ENCODE assay signal across 21 cellular contexts in the genomic region with DNA sequence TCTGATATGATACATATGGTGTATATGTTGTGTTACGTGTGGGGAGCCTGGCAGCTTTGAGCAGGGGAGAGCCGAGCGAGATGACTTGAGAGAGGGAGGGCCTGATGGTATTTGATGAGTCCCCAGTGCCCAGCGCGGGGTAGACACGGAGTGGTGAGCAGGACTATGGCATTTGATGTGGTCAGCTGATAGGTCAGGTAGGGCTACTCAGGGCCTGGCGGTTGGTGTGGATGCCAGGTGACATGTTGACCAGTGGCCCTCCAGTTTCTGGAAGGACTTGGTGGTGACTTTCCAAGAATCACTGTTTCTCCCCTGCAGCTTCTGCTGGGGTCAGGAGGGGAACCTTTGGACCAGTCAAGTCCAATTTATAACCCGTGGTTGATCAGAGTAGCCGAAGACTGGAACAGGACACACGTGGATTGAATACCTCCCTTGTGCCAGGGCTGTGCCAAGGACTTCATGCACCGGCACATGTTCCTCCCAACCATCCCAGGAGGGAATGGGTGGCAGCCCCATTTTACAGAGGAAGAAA.
A peak's percentile ranks its signal among the peaks of the same experiment; 100 is the strongest.
DNase-seq lines count a peak whose midpoint lies in the region; ATAC-seq, FAIRE-seq and TF ChIP-seq lines count a peak whose summit lies in the region.
"Had no signal": no experiment of that assay in that cellular context is flagged by ENCODE, and none has a peak within 500 bp of the region (broad histone marks: within the 10 kb centered on the region; RNA-seq: fewer than 3 reads in every experiment).

No MANE protein-coding gene starts in this region.

- no peak overlapping the region for H3K23ac ChIP-seq in H1 (ENCODE audit: insufficient read length)

- H3K27me3 Mint-ChIP-seq in natural killer cell treated with Interleukin-12 subunit alpha and Interleukin-12 subunit beta and Interleukin-15 and Interleukin-18, amount 100 ng/mL, for 72 hours = no peaks in the 10 kb centered on the region
- H3K27me3 Mint-ChIP-seq in natural killer cell (ENCODE audit: low read depth in 2 of 2) = peaks cover 0 to 3% of the 10 kb centered on the region in 2 donors
- peaks cover 10% of the 10 kb centered on the region for H3K27me3 Mint-ChIP-seq in neural progenitor cell (ENCODE audit: insufficient read depth, low read depth)
- H3K27me3 Mint-ChIP-seq: CD4-positive, alpha-beta memory T cell had no signal

- peaks cover 9% of the 10 kb centered on the region for H3K23me2 ChIP-seq in H1 (ENCODE audit: low read depth, low read length)

- H4K5ac ChIP-seq in H1 (ENCODE audit: insufficient read length, low read depth, low read length) = no peak overlapping the region

- H3K27ac ChIP-seq in H1 (ENCODE audit: low read depth, low read length) = no peak overlapping the region
- H3K27ac ChIP-seq in neural progenitor cell = no peak overlapping the region
- no peak overlapping the region for H3K27ac ChIP-seq in upper lobe of right lung

- TF ChIP-seq EP300 in H1 (IDR thresholded peaks at IDR 0.05; ENCODE audit: borderline replicate concordance in 1 of 2, low read depth in 2 of 2, low read length in 2 of 2) = no peak

- DNase-seq in natural killer cell treated with Interleukin-12 subunit alpha and Interleukin-12 subunit beta and Interleukin-15 and Interleukin-18, amount 100 ng/mL, for 72 hours (ENCODE audit: low spot score) = peak; percentile 5
- DNase-seq in natural killer cell = no peak
- no peak for DNase-seq in H1 (ENCODE audit: low read depth in 1 of 2, low spot score in 2 of 2)
- DNase-seq in neural progenitor cell (ENCODE audit: low spot score) = no peak
- DNase-seq in upper lobe of right lung = peak; percentile 36
- no peak for DNase-seq in NCI-H1694 treated with DMSO at 0.1 percent for 48 hours (lab: John Stamatoyannopoulos, UW)
- DNase-seq in left lobe of liver (ENCODE audit: low spot score) = no peak
- no peak for DNase-seq in dermis blood vessel endothelial cell
- DNase-seq: Caco-2; CD4-positive, alpha-beta memory T cell; DMS 273 treated with DMSO at 0.1 percent for 48 hours; DMS79 treated with DMSO at 0.1 percent for 48 hours; Karpas-422; MV-4-11; NCI-H1694; NCI-H2081 treated with DMSO at 0.1 percent for 48 hours; NCI-H2171 treated with DMSO at 0.1 percent for 48 hours; NCI-H446 treated with DMSO at 0.1 percent for 48 hours; NCI-H526 treated with DMSO at 0.1 percent for 48 hours; Right ventricle myocardium superior had no signal

- H3K27ac Mint-ChIP-seq in natural killer cell treated with Interleukin-12 subunit alpha and Interleukin-12 subunit beta and Interleukin-15 and Interleukin-18, amount 100 ng/mL, for 72 hours = peak overlapping the region in 1 of 2 donors; percentile 3
- H3K27ac Mint-ChIP-seq in natural killer cell (no peak overlapping the region), neural progenitor cell (peak overlapping the region; percentile 31)

- 79% methylated on average over 11 of the region's 11 CpGs; no CpG with 5 or more reads in 1 of the 2 experiments for WGBS in H1 (ENCODE audit: extremely low coverage in 1 of 2, insufficient coverage in 1 of 2, insufficient read length in 1 of 2, insufficient replicate concordance in 2 of 2, low coverage in 1 of 2, low lambda C conversion rate in 2 of 2, missing lambda C conversion rate in 1 of 2), 2 experiments

- peak overlapping the region; percentile 61 for H4K91ac ChIP-seq in H1 (replicated peaks; ENCODE audit: insufficient read length, low read length)

- TF ChIP-seq POLR2A in H1 (IDR thresholded peaks at IDR 0.05; ENCODE audit: control extremely low read depth in 1 of 2, low read depth in 2 of 2, low read length in 2 of 2) = no peak

- peaks cover 0 to 1% of the 10 kb centered on the region in 2 donors for H3K4me1 Mint-ChIP-seq in natural killer cell treated with Interleukin-12 subunit alpha and Interleukin-12 subunit beta and Interleukin-15 and Interleukin-18, amount 100 ng/mL, for 72 hours (ENCODE audit: low read depth in 2 of 2)
- no peaks in the 10 kb centered on the region for H3K4me1 Mint-ChIP-seq in natural killer cell
- H3K4me1 Mint-ChIP-seq in neural progenitor cell = peaks cover 43% of the 10 kb centered on the region

- H3K9ac ChIP-seq in H1 (replicated peaks in 1 of 4; ENCODE audit: extremely low read depth in 1 of 4, low read depth in 3 of 4, low read length in 3 of 4) (no peak overlapping the region; a peak in 1 of 7 replicates), neural progenitor cell (no peak overlapping the region)

- H4K8ac ChIP-seq in H1 (ENCODE audit: extremely low read depth, insufficient read depth, low read length) = 0 out of 2 replicates have a peak overlapping the region, but pooled peaks have one; percentile 9

- no peak overlapping the region for H2BK20ac ChIP-seq in H1 (ENCODE audit: low read length)

- 0 out of 2 replicates have a peak overlapping the region, but pooled peaks have one; percentile 57 for H2AK5ac ChIP-seq in H1 (ENCODE audit: low read depth, low read length)

- H2BK15ac ChIP-seq in H1 (ENCODE audit: low read length) = 0 out of 2 replicates have a peak overlapping the region, but pooled peaks have one; percentile 46

- no peak for FAIRE-seq in H1 (lab: Jason Lieb, UNC)
- FAIRE-seq: H54 had no signal

- H2BK120ac ChIP-seq in H1 (replicated peaks; ENCODE audit: low read depth, low read length) = no peak overlapping the region

- intact Hi-C loops in natural killer cell (cut with micrococcal nuclease) = no loop called here
- intact Hi-C loops in upper lobe of right lung (cut with DNase I) = no loop called here

- no peak overlapping the region for H3K4ac ChIP-seq in H1 (replicated peaks; ENCODE audit: insufficient read length, low read depth, low read length)

- POLR2A ChIA-PET in H1 (lab: Charles Lee; ENCODE audit: partially characterized antibody) = interaction anchor here (1.4 to 4.6 kb wide), 3 partner anchors 9 to 43 kb away, joined by 4 to 40 read pairs (median 9); no protein-coding TSS in a partner anchor

- CTCF ChIA-PET in H1 (lab: Charles Lee; ENCODE audit: partially characterized antibody) = interaction anchor here (0.9 to 7.3 kb wide), 8 partner anchors 10 to 44 kb away, joined by 3 to 71 read pairs (median 6); no protein-coding TSS in a partner anchor

- no peaks in the 10 kb centered on the region for H3K79me1 ChIP-seq in H1 (ENCODE audit: low read depth, low read length)

- H3K18ac ChIP-seq in H1 (ENCODE audit: extremely low read depth, low read length) = no peak overlapping the region

- peak overlapping the region; percentile 27; the same call in 1 of the 2 replicates for H2BK12ac ChIP-seq in H1 (ENCODE audit: low read depth, low read length)

- no peak for ATAC-seq in natural killer cell treated with Interleukin-12 subunit alpha and Interleukin-12 subunit beta and Interleukin-15 and Interleukin-18, amount 100 ng/mL, for 72 hours
- ATAC-seq in natural killer cell = no peak
- ATAC-seq in upper lobe of right lung = no peak
- no peak for ATAC-seq in left lobe of liver

- H3K9me3 Mint-ChIP-seq in natural killer cell treated with Interleukin-12 subunit alpha and Interleukin-12 subunit beta and Interleukin-15 and Interleukin-18, amount 100 ng/mL, for 72 hours = no peaks in the 10 kb centered on the region
- H3K9me3 Mint-ChIP-seq in natural killer cell (no peaks in the 10 kb centered on the region), neural progenitor cell (no peaks in the 10 kb centered on the region)
- H3K9me3 Mint-ChIP-seq: CD4-positive, alpha-beta memory T cell had no signal

- H3K4me1 ChIP-seq in H1 (replicated peaks in 1 of 4; ENCODE audit: control insufficient read depth in 3 of 4, insufficient read depth in 4 of 4, low read length in 3 of 4) (peaks cover 10 to 20% (median 13%) of the 10 kb centered on the region in 4 experiments), neural progenitor cell (peaks cover 17% of the 10 kb centered on the region), upper lobe of right lung (peaks cover 43% of the 10 kb centered on the region)
- H3K4me1 ChIP-seq: Caco-2 had no signal

- no peak overlapping the region for H3K4me3 ChIP-seq in H1 (ENCODE audit: extremely low read depth in 1 of 4, insufficient read depth in 2 of 4, low read depth in 3 of 4, low read length in 4 of 4)
- H3K4me3 ChIP-seq in neural progenitor cell = no peak overlapping the region
- H3K4me3 ChIP-seq in upper lobe of right lung = no peak overlapping the region

- H3K4me3 Mint-ChIP-seq in natural killer cell treated with Interleukin-12 subunit alpha and Interleukin-12 subunit beta and Interleukin-15 and Interleukin-18, amount 100 ng/mL, for 72 hours = no peak overlapping the region
- H3K4me3 Mint-ChIP-seq in natural killer cell (no peak overlapping the region), neural progenitor cell (no peak overlapping the region)
- H3K4me3 Mint-ChIP-seq: CD4-positive, alpha-beta memory T cell had no signal

- H3K27me3 ChIP-seq in H1 (replicated peaks in 1 of 4; ENCODE audit: control insufficient read depth in 3 of 4, extremely low read depth in 1 of 4, insufficient read depth in 3 of 4, low read length in 3 of 4) = no peaks in the 10 kb centered on the region
- H3K27me3 ChIP-seq in neural progenitor cell = no peaks in the 10 kb centered on the region
- no peaks in the 10 kb centered on the region for H3K27me3 ChIP-seq in upper lobe of right lung

- H3K14ac ChIP-seq in H1 (ENCODE audit: insufficient read length) = no peak overlapping the region

- no peak overlapping the region for H3K56ac ChIP-seq in H1 (replicated peaks; ENCODE audit: insufficient read length, low read depth, low read length)

- H3K4me2 ChIP-seq in H1 (ENCODE audit: insufficient read depth in 1 of 2, low read depth in 2 of 2, low read length in 2 of 2) (no peak overlapping the region), neural progenitor cell (no peak overlapping the region)

- no peaks in the 10 kb centered on the region for H3F3A ChIP-seq in neural progenitor cell (ENCODE audit: low read depth)

- TF ChIP-seq CTCF in natural killer cell (IDR thresholded peaks at IDR 0.05) = no peak
- no peak for TF ChIP-seq CTCF in H1 (IDR thresholded peaks at IDR 0.05; ENCODE audit: control extremely low read depth in 1 of 3, insufficient read depth in 1 of 3, low read depth in 1 of 3, low read length in 3 of 3)
- TF ChIP-seq CTCF in neural progenitor cell (IDR thresholded peaks at IDR 0.05) = no peak
- TF ChIP-seq CTCF in upper lobe of right lung (IDR thresholded peaks at IDR 0.05) = no peak

- H4K20me1 ChIP-seq in H1 (replicated peaks in 1 of 2; ENCODE audit: control insufficient read depth in 1 of 2, insufficient read depth in 2 of 2, low read length in 2 of 2) = peaks cover 0 to 3% of the 10 kb centered on the region in 2 experiments
- H4K20me1 ChIP-seq in neural progenitor cell (ENCODE audit: low read depth) = no peaks in the 10 kb centered on the region

- no peaks in the 10 kb centered on the region for H3K36me3 Mint-ChIP-seq in natural killer cell treated with Interleukin-12 subunit alpha and Interleukin-12 subunit beta and Interleukin-15 and Interleukin-18, amount 100 ng/mL, for 72 hours
- no peaks in the 10 kb centered on the region for H3K36me3 Mint-ChIP-seq in natural killer cell
- H3K36me3 Mint-ChIP-seq in neural progenitor cell = no peaks in the 10 kb centered on the region
- H3K36me3 Mint-ChIP-seq: CD4-positive, alpha-beta memory T cell had no signal

- H3K79me2 ChIP-seq in H1 (ENCODE audit: control insufficient read depth in 1 of 2, insufficient read depth in 2 of 2, low read length in 2 of 2) (no peaks in the 10 kb centered on the region), neural progenitor cell (ENCODE audit: low read depth) (no peaks in the 10 kb centered on the region)

- H2BK5ac ChIP-seq in H1 (ENCODE audit: low read depth, low read length) = no peak overlapping the region

- H3K9me3 ChIP-seq in H1 (ENCODE audit: insufficient read depth in 2 of 2, low read depth in 1 of 2, low read length in 1 of 2) = no peaks in the 10 kb centered on the region
- no peaks in the 10 kb centered on the region for H3K9me3 ChIP-seq in neural progenitor cell (ENCODE audit: low read depth)
- H3K9me3 ChIP-seq in upper lobe of right lung = no peaks in the 10 kb centered on the region
- H3K9me3 ChIP-seq: Caco-2 had no signal

- H3K36me3 ChIP-seq in H1 (ENCODE audit: control insufficient read depth in 2 of 4, insufficient read depth in 4 of 4, low read length in 3 of 4) (no peaks in the 10 kb centered on the region), neural progenitor cell (no peaks in the 10 kb centered on the region), upper lobe of right lung (no peaks in the 10 kb centered on the region)

- no peak for TF ChIP-seq RAD21 in H1 (IDR thresholded peaks at IDR 0.05 in 1 of 2, conservative IDR thresholded peaks at IDR 0.05 in 1 of 2; ENCODE audit: low read depth in 2 of 2, low read length in 2 of 2)

- no peak overlapping the region for H2AFZ ChIP-seq in H1 (ENCODE audit: low read length)
- no peak overlapping the region for H2AFZ ChIP-seq in neural progenitor cell (replicated peaks)

Comparison
In these comparisons a context has a peak if more than half of its experiments do, and no peak if none do; other contexts are left out.
1. DNase-seq: peak in natural killer cell treated with Interleukin-12 subunit alpha and Interleukin-12 subunit beta and Interleukin-15 and Interleukin-18, amount 100 ng/mL, for 72 hours (single experiment) and upper lobe of right lung (single experiment); none in natural killer cell (single experiment), H1 (0 of 2), neural progenitor cell (single experiment), NCI-H1694 treated with DMSO at 0.1 percent for 48 hours (single experiment), left lobe of liver (single experiment) and dermis blood vessel endothelial cell (single experiment).